In genomic region chr4:84846985-84847384, GRCh38 we compare ENCODE assay signal across 16 cellular contexts.
A peak's percentile ranks its signal among the peaks of the same experiment; 100 is the strongest.
DNase-seq lines count a peak whose midpoint lies in the region; ATAC-seq and TF ChIP-seq lines count a peak whose summit lies in the region.
"Had no signal": no experiment of that assay in that cellular context is flagged by ENCODE, and none has a peak within 500 bp of the region (broad histone marks: within the 10 kb centered on the region; RNA-seq: fewer than 3 reads in every experiment).

No MANE protein-coding gene starts in this region.

- H3F3A ChIP-seq in GM23338 (replicated peaks; ENCODE audit: low read depth) = no peaks in the 10 kb centered on the region

- no peaks in the 10 kb centered on the region for H3K27me3 ChIP-seq in GM23338 (ENCODE audit: insufficient read depth)
- H3K27me3 ChIP-seq in endodermal cell (ENCODE audit: control insufficient read depth, insufficient read depth, low read length, poor library complexity, severe bottlenecking) = no peaks in the 10 kb centered on the region
- no peaks in the 10 kb centered on the region for H3K27me3 ChIP-seq in CD4-positive, alpha-beta T cell (ENCODE audit: control insufficient read depth, insufficient read depth, low read length)

- no peak overlapping the region for H3K9ac ChIP-seq in endodermal cell (ENCODE audit: extremely low read depth, low read length, poor library complexity, severe bottlenecking)

- 100% methylated on average over 1 of the region's 1 CpG for WGBS in endodermal cell (ENCODE audit: insufficient coverage in 1 of 2, insufficient read length in 1 of 2), 2 experiments

- DNase-seq in GM23338 (ENCODE audit: low spot score) = no peak
- no peak for DNase-seq in WTC11 (ENCODE audit: low spot score)
- DNase-seq in endodermal cell = no peak
- DNase-seq in progenitor cell of endocrine pancreas (ENCODE audit: low spot score, unreplicated experiment) = no peak
- DNase-seq in stimulated activated naive CD4-positive, alpha-beta T cell (lab: John Stamatoyannopoulos, UW) = no peak
- DNase-seq in Right ventricle myocardium inferior (ENCODE audit: missing footprints) = no peak
- no peak for DNase-seq in CD4-positive, alpha-beta T cell
- DNase-seq: C1 segment of cervical spinal cord, Caco-2, EL, NCI-H1417, NCI-H2029 treated with DMSO at 0.1 percent for 48 hours, NCI-H510A treated with DMSO at 0.1 percent for 48 hours, NCI-H82 had no signal

- peaks cover 23% of the 10 kb centered on the region for H3K36me3 Mint-ChIP-seq in GM23338 (ENCODE audit: low read depth)
- peaks cover 21% of the 10 kb centered on the region for H3K36me3 Mint-ChIP-seq in WTC11
- peaks cover 28% of the 10 kb centered on the region for H3K36me3 Mint-ChIP-seq in endodermal cell (ENCODE audit: low read depth)
- peaks cover 35% of the 10 kb centered on the region for H3K36me3 Mint-ChIP-seq in progenitor cell of endocrine pancreas (ENCODE audit: insufficient read depth)
- no peaks in the 10 kb centered on the region for H3K36me3 Mint-ChIP-seq in CD4-positive, alpha-beta T cell (ENCODE audit: low read depth)

- H3K27ac ChIP-seq in GM23338 (ENCODE audit: low read depth) (no peak overlapping the region), endodermal cell (ENCODE audit: low read depth, low read length) (no peak overlapping the region)
- no peak overlapping the region for H3K27ac ChIP-seq in CD4-positive, alpha-beta T cell (ENCODE audit: low read depth, low read length)
- H3K27ac ChIP-seq: SK-N-MC had no signal

- no peaks in the 10 kb centered on the region for H3K36me3 ChIP-seq in GM23338 (ENCODE audit: insufficient read depth)
- H3K36me3 ChIP-seq in endodermal cell (ENCODE audit: control insufficient read depth, insufficient read depth, low read length) = peaks cover 43% of the 10 kb centered on the region

- H3K9me3 ChIP-seq in endodermal cell (ENCODE audit: control insufficient read depth, low read length) = peaks cover 5% of the 10 kb centered on the region
- no peaks in the 10 kb centered on the region for H3K9me3 ChIP-seq in CD4-positive, alpha-beta T cell (ENCODE audit: control insufficient read depth, low read length)
- H3K9me3 ChIP-seq: Caco-2, HAP-1 had no signal

- H3K27me3 Mint-ChIP-seq in GM23338 (ENCODE audit: insufficient read depth, low read depth, poor library complexity) (peaks cover 4% of the 10 kb centered on the region), WTC11 (ENCODE audit: low read depth) (no peaks in the 10 kb centered on the region), endodermal cell (ENCODE audit: insufficient read depth) (no peaks in the 10 kb centered on the region), progenitor cell of endocrine pancreas (no peaks in the 10 kb centered on the region)
- no peaks in the 10 kb centered on the region for H3K27me3 Mint-ChIP-seq in CD4-positive, alpha-beta T cell

- POLR2A ChIA-PET in WTC11 (lab: Charles Lee) = no interaction called here
- POLR2A ChIA-PET in CD4-positive, alpha-beta T cell (lab: Charles Lee) = no interaction called here

- intact Hi-C loops in Right ventricle myocardium inferior (cut with DNase I) = loop anchor here (5.0 kb wide), 1 partner anchor 120 kb away; the partner anchor contains the start of gene WDFY3
- intact Hi-C loops in CD4-positive, alpha-beta T cell (cut with DNase I, micrococcal nuclease) = no loop called here

- H3K27ac Mint-ChIP-seq in GM23338 (peak overlapping the region; percentile 87), WTC11 (peak overlapping the region; percentile 44; the same call in 1 of the 2 replicates), endodermal cell (peak overlapping the region; percentile 43), progenitor cell of endocrine pancreas (peak overlapping the region; percentile 57)
- H3K27ac Mint-ChIP-seq in CD4-positive, alpha-beta T cell = no peak overlapping the region

- H4K20me1 ChIP-seq in GM23338 (replicated peaks; ENCODE audit: insufficient read depth) = no peaks in the 10 kb centered on the region

- ATAC-seq in GM23338 (no peak), WTC11 (no peak), Right ventricle myocardium inferior (no peak)
- ATAC-seq in CD4-positive, alpha-beta T cell (ENCODE audit: poor library complexity) = no peak

- H3K4me3 ChIP-seq in GM23338 (no peak overlapping the region), endodermal cell (ENCODE audit: low read length) (no peak overlapping the region)
- H3K4me3 ChIP-seq: HAP-1, SK-N-MC had no signal

- peaks cover 15% of the 10 kb centered on the region for H3K4me1 Mint-ChIP-seq in GM23338
- peaks cover 20% of the 10 kb centered on the region for H3K4me1 Mint-ChIP-seq in WTC11
- H3K4me1 Mint-ChIP-seq in endodermal cell = peaks cover 39% of the 10 kb centered on the region
- H3K4me1 Mint-ChIP-seq in progenitor cell of endocrine pancreas (ENCODE audit: low read depth) = peaks cover 3% of the 10 kb centered on the region
- no peaks in the 10 kb centered on the region for H3K4me1 Mint-ChIP-seq in CD4-positive, alpha-beta T cell (ENCODE audit: low read depth)

- no peaks in the 10 kb centered on the region for H3K9me2 ChIP-seq in GM23338 (ENCODE audit: insufficient read depth)

- H3K4me3 Mint-ChIP-seq in GM23338 = no peak overlapping the region
- no peak overlapping the region for H3K4me3 Mint-ChIP-seq in WTC11
- H3K4me3 Mint-ChIP-seq in endodermal cell = no peak overlapping the region
- H3K4me3 Mint-ChIP-seq in progenitor cell of endocrine pancreas (ENCODE audit: low read depth) = no peak overlapping the region
- H3K4me3 Mint-ChIP-seq in CD4-positive, alpha-beta T cell = no peak overlapping the region

- TF ChIP-seq CTCF in GM23338 (conservative IDR thresholded peaks at IDR 0.05; ENCODE audit: low read depth in 2 of 2) (no peak), WTC11 (IDR thresholded peaks at IDR 0.05) (no peak), endodermal cell (conservative IDR thresholded peaks at IDR 0.05) (no peak), progenitor cell of endocrine pancreas (IDR thresholded peaks at IDR 0.05; ENCODE audit: unreplicated experiment) (no peak)
- no peak for TF ChIP-seq CTCF in CD4-positive, alpha-beta T cell (IDR thresholded peaks at IDR 0.05)

- H3K4me2 ChIP-seq in GM23338 = no peak overlapping the region

- CTCF ChIA-PET in WTC11 (lab: Charles Lee) = no interaction called here
- CTCF ChIA-PET in CD4-positive, alpha-beta T cell (lab: Charles Lee) = no interaction called here

- H2AFZ ChIP-seq in GM23338 = no peak overlapping the region

- no peaks in the 10 kb centered on the region; the same call in 1 of the 2 replicates for H3K79me2 ChIP-seq in GM23338 (replicated peaks; ENCODE audit: insufficient read depth)

- H3K4me1 ChIP-seq in GM23338 (ENCODE audit: insufficient read depth) (peaks cover 8% of the 10 kb centered on the region), endodermal cell (ENCODE audit: control insufficient read depth, insufficient read depth, low read length) (peaks cover 30% of the 10 kb centered on the region)
- H3K4me1 ChIP-seq: Caco-2 had no signal

- H3K9me3 Mint-ChIP-seq in GM23338 (no peaks in the 10 kb centered on the region), WTC11 (no peaks in the 10 kb centered on the region), endodermal cell (peaks cover 6% of the 10 kb centered on the region), progenitor cell of endocrine pancreas (ENCODE audit: low read depth) (no peaks in the 10 kb centered on the region)
- H3K9me3 Mint-ChIP-seq in CD4-positive, alpha-beta T cell = no peaks in the 10 kb centered on the region

TF ChIP-seq in GM23338, 12 proteins besides CTCF, POLR2A, EP300 and RAD21 (continues in another document):
- TF ChIP-seq STAT1 (IDR thresholded peaks at IDR 0.05; ENCODE audit: unreplicated experiment) (no peak), EZH2 (IDR thresholded peaks at IDR 0.05; ENCODE audit: low read depth, unreplicated experiment) (no peak), POLR2AphosphoS5 (IDR thresholded peaks at IDR 0.05; ENCODE audit: low read depth) (no peak), EZH2phosphoT487 (IDR thresholded peaks at IDR 0.05; ENCODE audit: unreplicated experiment) (no peak), CREB1 (CRISPR knock-in tag; IDR thresholded peaks at IDR 0.05; ENCODE audit: low read depth) (no peak), ZNF114 (CRISPR knock-in tag; IDR thresholded peaks at IDR 0.05) (no peak), JUNB (IDR thresholded peaks at IDR 0.05; ENCODE audit: unreplicated experiment) (no peak)

TF ChIP-seq in WTC11, 78 proteins besides CTCF, POLR2A, EP300 and RAD21 (continues in another document):
- no peak for TF ChIP-seq FOXP4 (CRISPR knock-in tag; IDR thresholded peaks at IDR 0.05)
- TF ChIP-seq NR1H2 (CRISPR knock-in tag; IDR thresholded peaks at IDR 0.05) = no peak
- no peak for TF ChIP-seq NFE2L1 (CRISPR knock-in tag; IDR thresholded peaks at IDR 0.05)
- TF ChIP-seq NFYB (CRISPR knock-in tag; conservative IDR thresholded peaks at IDR 0.05; ENCODE audit: low read depth) = no peak
- TF ChIP-seq EMX1 (CRISPR knock-in tag; IDR thresholded peaks at IDR 0.05) = no peak
- TF ChIP-seq SOX15 (CRISPR knock-in tag; IDR thresholded peaks at IDR 0.05) = no peak
- no peak for TF ChIP-seq ZNF396 (CRISPR knock-in tag; IDR thresholded peaks at IDR 0.05; ENCODE audit: borderline replicate concordance)
- TF ChIP-seq SMAD4 (CRISPR knock-in tag; IDR thresholded peaks at IDR 0.05) = no peak
- no peak for TF ChIP-seq TEAD1 (CRISPR knock-in tag; IDR thresholded peaks at IDR 0.05)
- no peak for TF ChIP-seq FOXP1 (CRISPR knock-in tag; IDR thresholded peaks at IDR 0.05; ENCODE audit: borderline replicate concordance)
